Comparison of ENCODE assay signal across 1 cellular context in genomic region chr11:73230276-73230875, GRCh38.
TF ChIP-seq lines count a peak whose summit lies in the region.

No MANE protein-coding gene starts in this region.

TF ChIP-seq in K562, 482 proteins besides CTCF, POLR2A, EP300 and RAD21 (continued from another document):
- TF ChIP-seq ZKSCAN1 (IDR thresholded peaks at IDR 0.05; ENCODE audit: low read depth, low read length), result peak; percentile 69
TF ChIP-seq in K562: peak in this region for 1.
